In genomic region chr3:195624603-195625568, GRCh38 we compare ENCODE assay signal across 1 cellular context.
A peak's percentile ranks its signal among the peaks of the same experiment; 100 is the strongest.
TF ChIP-seq lines count a peak whose summit lies in the region.

No MANE protein-coding gene starts in this region.

TF ChIP-seq in HepG2, 621 proteins besides CTCF, POLR2A, EP300 and RAD21 (continued from another document):
- peak; percentile 43 for TF ChIP-seq ZNF687 (CRISPR knock-in tag; IDR thresholded peaks at IDR 0.05)
